ENCODE assay signal across 8 cellular contexts in genomic region chr9:69035438-69036316, GRCh38. TPM values are rescaled to one million over a fixed set of nuclear protein-coding genes. Genes with fewer than 3 reads are reported as not detected.
A peak's percentile ranks its signal among the peaks of the same experiment; 100 is the strongest.
DNase-seq lines count a peak whose midpoint lies in the region; ATAC-seq, FAIRE-seq and TF ChIP-seq lines count a peak whose summit lies in the region.

FXN (plus strand) TSS chr9:69035752; CDS start chr9:69035783, 31 bp downstream.

- peak within 1 kb of the TSS; percentile 97 for H3K27ac Mint-ChIP-seq in activated T-helper 17 cell treated with anti-CD3 and anti-CD28 coated beads, Interleukin-2, amount 50 U/mL, for 72 hours
- peak within 1 kb of the TSS; percentile 81 to 99 (median 97) for H3K27ac Mint-ChIP-seq in nephron
- H3K27ac Mint-ChIP-seq in stimulated activated naive CD8-positive, alpha-beta T cell treated with anti-CD3 and anti-CD28 coated beads, Interleukin-15, Interleukin-2, amounts not matched to agents 100 ng/mL and 50 ng/mL, for 24 hours, result peak within 1 kb of the TSS; percentile 95

- no peaks in the 10 kb centered on the region for H3K36me3 ChIP-seq in HUES6 (ENCODE audit: control insufficient read depth, insufficient read depth, low read length)

- no peaks in the 10 kb centered on the region for H3K36me3 Mint-ChIP-seq in activated T-helper 17 cell treated with anti-CD3 and anti-CD28 coated beads, Interleukin-2, amount 50 U/mL, for 72 hours (ENCODE audit: low read depth)
- peaks cover 7% of the 10 kb centered on the region for H3K36me3 Mint-ChIP-seq in nephron (ENCODE audit: low read depth)
- H3K36me3 Mint-ChIP-seq in stimulated activated naive CD8-positive, alpha-beta T cell treated with anti-CD3 and anti-CD28 coated beads, Interleukin-15, Interleukin-2, amounts not matched to agents 100 ng/mL and 50 ng/mL, for 24 hours (ENCODE audit: low read depth), result peaks cover 10% of the 10 kb centered on the region

- peak within 1 kb of the TSS; percentile 81; the same call in 1 of the 2 replicates for H3K27ac ChIP-seq in HUES6 (ENCODE audit: low read depth, low read length)

- peak within 1 kb of the TSS; percentile 96 for H3K4me3 ChIP-seq in HUES6 (ENCODE audit: low read depth, low read length)

- H3K4me1 Mint-ChIP-seq in activated T-helper 17 cell treated with anti-CD3 and anti-CD28 coated beads, Interleukin-2, amount 50 U/mL, for 72 hours, result peaks cover 8% of the 10 kb centered on the region
- peaks cover 10% of the 10 kb centered on the region for H3K4me1 Mint-ChIP-seq in nephron
- H3K4me1 Mint-ChIP-seq in stimulated activated naive CD8-positive, alpha-beta T cell treated with anti-CD3 and anti-CD28 coated beads, Interleukin-15, Interleukin-2, amounts not matched to agents 100 ng/mL and 50 ng/mL, for 24 hours (ENCODE audit: low read depth), result peaks cover 26% of the 10 kb centered on the region

- peak within 1 kb of the TSS; percentile 100 for H3K4me3 Mint-ChIP-seq in activated T-helper 17 cell treated with anti-CD3 and anti-CD28 coated beads, Interleukin-2, amount 50 U/mL, for 72 hours
- peak within 1 kb of the TSS; percentile 96 to 99 (median 98) for H3K4me3 Mint-ChIP-seq in nephron
- peak within 1 kb of the TSS; percentile 98 for H3K4me3 Mint-ChIP-seq in stimulated activated naive CD8-positive, alpha-beta T cell treated with anti-CD3 and anti-CD28 coated beads, Interleukin-15, Interleukin-2, amounts not matched to agents 100 ng/mL and 50 ng/mL, for 24 hours

- H3K27me3 ChIP-seq in HUES6 (ENCODE audit: control insufficient read depth, insufficient read depth, low read length), result no peaks in the 10 kb centered on the region

- H3K4me1 ChIP-seq in HUES6 (ENCODE audit: control insufficient read depth, insufficient read depth, low read length), result peaks cover 5% of the 10 kb centered on the region; the same call in 1 of the 2 replicates

- no peak for FAIRE-seq in RCC 7860 (lab: Jason Lieb, UNC)

- H3K9me3 ChIP-seq in HUES6 (ENCODE audit: control insufficient read depth, insufficient read depth, low read depth, low read length), result no peaks in the 10 kb centered on the region; the same call in 1 of the 2 replicates

- TF ChIP-seq CTCF in nephron (IDR thresholded peaks at IDR 0.05; ENCODE audit: unreplicated experiment in 3 of 3), result peak; percentile 99

- no peaks in the 10 kb centered on the region for H3K9me3 Mint-ChIP-seq in activated T-helper 17 cell treated with anti-CD3 and anti-CD28 coated beads, Interleukin-2, amount 50 U/mL, for 72 hours
- H3K9me3 Mint-ChIP-seq in nephron, result no peaks in the 10 kb centered on the region
- no peaks in the 10 kb centered on the region for H3K9me3 Mint-ChIP-seq in stimulated activated naive CD8-positive, alpha-beta T cell treated with anti-CD3 and anti-CD28 coated beads, Interleukin-15, Interleukin-2, amounts not matched to agents 100 ng/mL and 50 ng/mL, for 24 hours

- ATAC-seq in GM21423 (IDR thresholded peaks at IDR 0.05; ENCODE audit: unreplicated experiment), result peak; percentile 89
- peak; percentile 93 for ATAC-seq in activated T-helper 17 cell treated with anti-CD3 and anti-CD28 coated beads, Interleukin-2, amount 50 U/mL, for 72 hours (replicated peaks)

- DNase-seq in DMS153 treated with DMSO at 0.1 percent for 48 hours (lab: John Stamatoyannopoulos, UW; ENCODE audit: unreplicated experiment), result peak; percentile 75
- peak; percentile 70 for DNase-seq in RCC 7860 (ENCODE audit: low spot score)
- peak; percentile 72 for DNase-seq in fibroblast of peridontal ligament (ENCODE audit: extremely low read depth)

- H3K9ac ChIP-seq in HUES6 (ENCODE audit: low read length), result peak within 1 kb of the TSS; percentile 82

- no peaks in the 10 kb centered on the region for H3K27me3 Mint-ChIP-seq in activated T-helper 17 cell treated with anti-CD3 and anti-CD28 coated beads, Interleukin-2, amount 50 U/mL, for 72 hours
- H3K27me3 Mint-ChIP-seq in nephron (ENCODE audit: low read depth), result peaks cover 4% of the 10 kb centered on the region
- no peaks in the 10 kb centered on the region for H3K27me3 Mint-ChIP-seq in stimulated activated naive CD8-positive, alpha-beta T cell treated with anti-CD3 and anti-CD28 coated beads, Interleukin-15, Interleukin-2, amounts not matched to agents 100 ng/mL and 50 ng/mL, for 24 hours

RNA-seq across cellular contexts. Expression of gene FXN, which starts in this region (rescaled TPM):
- total RNA-seq in activated T-helper 17 cell treated with anti-CD3 and anti-CD28 coated beads, Interleukin-2, amount 50 U/mL, for 72 hours, result 10 to 100 TPM; 10.2 to 28.0 TPM

Comparison
In these comparisons a context has a peak if more than half of its experiments do, and no peak if none do; other contexts are left out.
1. Peak in every context shown above with its lines: DNase-seq, ATAC-seq, H3K4me3 ChIP-seq and H3K27ac ChIP-seq.